ENCODE assay signal across 1 cellular context in the genomic region with DNA sequence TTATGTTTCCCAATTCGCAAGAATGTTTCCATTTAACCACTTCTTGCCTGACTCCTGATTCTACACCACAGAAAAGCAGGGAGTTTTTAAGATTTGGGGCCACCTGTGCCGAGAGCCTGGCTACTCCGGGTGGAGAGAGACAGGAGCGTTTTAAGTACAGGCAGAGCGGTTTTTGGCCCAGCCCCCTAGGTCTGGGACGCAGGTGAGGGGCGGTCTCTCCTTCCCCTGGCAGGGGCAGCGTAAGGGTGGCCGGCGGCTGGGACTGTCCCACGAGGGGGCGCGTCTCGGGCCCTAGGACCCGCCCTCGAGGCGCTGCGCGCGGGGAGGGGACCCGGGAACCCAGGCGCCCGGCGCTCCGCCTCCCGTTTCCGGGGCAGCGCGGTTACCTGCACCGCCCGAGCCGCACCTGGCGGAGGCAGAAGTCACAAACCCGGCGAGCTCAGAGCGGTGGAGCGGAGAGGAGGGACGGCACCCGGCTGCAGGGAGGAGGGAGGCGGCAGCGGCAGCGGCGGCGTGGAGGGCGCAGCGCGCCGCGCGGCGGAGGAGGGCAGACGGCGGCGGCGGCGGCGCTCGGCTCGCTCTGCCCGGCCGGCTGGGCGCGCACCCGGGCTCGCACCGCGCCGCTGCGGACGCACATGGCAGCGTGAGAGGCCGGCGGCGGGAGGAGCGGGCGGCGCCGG.
TF ChIP-seq lines count a peak whose summit lies in the region.

A gene (plus strand): TSS at position 365 of the 680 bp plus-strand sequence. CDS start 508 bp downstream, outside the sequence.

TF ChIP-seq in HepG2, 621 proteins besides CTCF, POLR2A, EP300 and RAD21 (continued from another document and continues in another):
- TF ChIP-seq, protein P1, sequence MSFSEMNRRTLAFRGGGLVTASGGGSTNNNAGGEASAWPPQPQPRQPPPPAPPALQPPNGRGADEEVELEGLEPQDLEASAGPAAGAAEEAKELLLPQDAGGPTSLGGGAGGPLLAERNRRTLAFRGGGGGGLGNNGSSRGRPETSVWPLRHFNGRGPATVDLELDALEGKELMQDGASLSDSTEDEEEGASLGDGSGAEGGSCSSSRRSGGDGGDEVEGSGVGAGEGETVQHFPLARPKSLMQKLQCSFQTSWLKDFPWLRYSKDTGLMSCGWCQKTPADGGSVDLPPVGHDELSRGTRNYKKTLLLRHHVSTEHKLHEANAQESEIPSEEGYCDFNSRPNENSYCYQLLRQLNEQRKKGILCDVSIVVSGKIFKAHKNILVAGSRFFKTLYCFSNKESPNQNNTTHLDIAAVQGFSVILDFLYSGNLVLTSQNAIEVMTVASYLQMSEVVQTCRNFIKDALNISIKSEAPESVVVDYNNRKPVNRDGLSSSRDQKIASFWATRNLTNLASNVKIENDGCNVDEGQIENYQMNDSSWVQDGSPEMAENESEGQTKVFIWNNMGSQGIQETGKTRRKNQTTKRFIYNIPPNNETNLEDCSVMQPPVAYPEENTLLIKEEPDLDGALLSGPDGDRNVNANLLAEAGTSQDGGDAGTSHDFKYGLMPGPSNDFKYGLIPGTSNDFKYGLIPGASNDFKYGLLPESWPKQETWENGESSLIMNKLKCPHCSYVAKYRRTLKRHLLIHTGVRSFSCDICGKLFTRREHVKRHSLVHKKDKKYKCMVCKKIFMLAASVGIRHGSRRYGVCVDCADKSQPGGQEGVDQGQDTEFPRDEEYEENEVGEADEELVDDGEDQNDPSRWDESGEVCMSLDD (CRISPR knock-in tag; IDR thresholded peaks at IDR 0.05; ENCODE audit: borderline replicate concordance) = no peak
- TF ChIP-seq ETV5 (CRISPR knock-in tag; IDR thresholded peaks at IDR 0.05; ENCODE audit: borderline replicate concordance) (peak; percentile 72; the same call in 1 of the 2 replicates), YEATS2 (CRISPR knock-in tag; IDR thresholded peaks at IDR 0.05; ENCODE audit: borderline replicate concordance) (no peak), ZNF207 (IDR thresholded peaks at IDR 0.05; ENCODE audit: borderline replicate concordance) (no peak), KDM2A (CRISPR knock-in tag; IDR thresholded peaks at IDR 0.05; ENCODE audit: borderline replicate concordance, low read depth) (0 out of 2 replicates have a peak, but pooled peaks have one; percentile 46), SIN3A (IDR thresholded peaks at IDR 0.05; ENCODE audit: borderline replicate concordance, low read depth, low read length) (0 out of 2 replicates have a peak, but pooled peaks have one; percentile 35), NFRKB (IDR thresholded peaks at IDR 0.05) (no peak), XRCC5 (optimal IDR thresholded peaks at IDR 0.05; ENCODE audit: low read length) (peak; percentile 38), MAFK (conservative IDR thresholded peaks at IDR 0.05 in 1 of 2, IDR thresholded peaks at IDR 0.05 in 1 of 2; ENCODE audit: low read length in 2 of 2) (no peak), ZNF234 (CRISPR knock-in tag; conservative IDR thresholded peaks at IDR 0.05) (no peak), NR2C2 (CRISPR knock-in tag; IDR thresholded peaks at IDR 0.05; ENCODE audit: borderline replicate concordance) (no peak), MED13 (CRISPR knock-in tag; IDR thresholded peaks at IDR 0.05) (no peak), ZNF331 (CRISPR knock-in tag; IDR thresholded peaks at IDR 0.05) (peak; percentile 41; the same call in 1 of the 2 replicates), ZMYM2 (CRISPR knock-in tag; IDR thresholded peaks at IDR 0.05) (0 out of 2 replicates have a peak, but pooled peaks have one; percentile 48), TBX3 (IDR thresholded peaks at IDR 0.05; ENCODE audit: borderline replicate concordance) (no peak), SKI (IDR thresholded peaks at IDR 0.05; ENCODE audit: partially characterized antibody) (peak; percentile 35), GFI1 (CRISPR knock-in tag; IDR thresholded peaks at IDR 0.05; ENCODE audit: borderline replicate concordance) (no peak), STAG1 (CRISPR knock-in tag; IDR thresholded peaks at IDR 0.05) (peak; percentile 33; the same call in 1 of the 2 replicates), NCOA1 (CRISPR knock-in tag; IDR thresholded peaks at IDR 0.05) (no peak), ESRRA (CRISPR knock-in tag; IDR thresholded peaks at IDR 0.05; ENCODE audit: low read depth) (no peak), ZNF263 (CRISPR knock-in tag; IDR thresholded peaks at IDR 0.05) (peak; percentile 81), ZNF232 (CRISPR knock-in tag; IDR thresholded peaks at IDR 0.05; ENCODE audit: borderline replicate concordance) (no peak), ZNF20 (CRISPR knock-in tag; IDR thresholded peaks at IDR 0.05) (no peak), ZNF768 (CRISPR knock-in tag; IDR thresholded peaks at IDR 0.05) (no peak; the same call in 1 of the 2 replicates), BRD4 (CRISPR knock-in tag; IDR thresholded peaks at IDR 0.05) (no peak), IKZF1 (IDR thresholded peaks at IDR 0.05) (no peak), TBX2 (CRISPR knock-in tag; IDR thresholded peaks at IDR 0.05; ENCODE audit: borderline replicate concordance) (peak; percentile 72), JUND (CRISPR knock-in tag; IDR thresholded peaks at IDR 0.05) (no peak), ZNF343 (CRISPR knock-in tag; IDR thresholded peaks at IDR 0.05) (no peak), PHB2 (IDR thresholded peaks at IDR 0.05; ENCODE audit: partially characterized antibody) (no peak), NR2F2 (IDR thresholded peaks at IDR 0.05; ENCODE audit: borderline replicate concordance, low read depth) (no peak), PCBP1 (IDR thresholded peaks at IDR 0.05; ENCODE audit: borderline replicate concordance, low read depth, low read length) (no peak), MTF2 (CRISPR knock-in tag; IDR thresholded peaks at IDR 0.05; ENCODE audit: borderline replicate concordance) (no peak)
- TF ChIP-seq, protein P2, sequence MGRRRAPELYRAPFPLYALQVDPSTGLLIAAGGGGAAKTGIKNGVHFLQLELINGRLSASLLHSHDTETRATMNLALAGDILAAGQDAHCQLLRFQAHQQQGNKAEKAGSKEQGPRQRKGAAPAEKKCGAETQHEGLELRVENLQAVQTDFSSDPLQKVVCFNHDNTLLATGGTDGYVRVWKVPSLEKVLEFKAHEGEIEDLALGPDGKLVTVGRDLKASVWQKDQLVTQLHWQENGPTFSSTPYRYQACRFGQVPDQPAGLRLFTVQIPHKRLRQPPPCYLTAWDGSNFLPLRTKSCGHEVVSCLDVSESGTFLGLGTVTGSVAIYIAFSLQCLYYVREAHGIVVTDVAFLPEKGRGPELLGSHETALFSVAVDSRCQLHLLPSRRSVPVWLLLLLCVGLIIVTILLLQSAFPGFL (CRISPR knock-in tag; IDR thresholded peaks at IDR 0.05) = no peak
- TF ChIP-seq, protein P3, sequence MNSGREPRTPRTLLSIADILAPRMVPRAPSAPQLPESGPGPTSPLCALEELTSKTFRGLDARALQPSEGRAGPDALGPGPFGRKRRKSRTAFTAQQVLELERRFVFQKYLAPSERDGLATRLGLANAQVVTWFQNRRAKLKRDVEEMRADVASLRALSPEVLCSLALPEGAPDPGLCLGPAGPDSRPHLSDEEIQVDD (CRISPR knock-in tag; IDR thresholded peaks at IDR 0.05; ENCODE audit: borderline replicate concordance) = no peak
- TF ChIP-seq, protein P4, sequence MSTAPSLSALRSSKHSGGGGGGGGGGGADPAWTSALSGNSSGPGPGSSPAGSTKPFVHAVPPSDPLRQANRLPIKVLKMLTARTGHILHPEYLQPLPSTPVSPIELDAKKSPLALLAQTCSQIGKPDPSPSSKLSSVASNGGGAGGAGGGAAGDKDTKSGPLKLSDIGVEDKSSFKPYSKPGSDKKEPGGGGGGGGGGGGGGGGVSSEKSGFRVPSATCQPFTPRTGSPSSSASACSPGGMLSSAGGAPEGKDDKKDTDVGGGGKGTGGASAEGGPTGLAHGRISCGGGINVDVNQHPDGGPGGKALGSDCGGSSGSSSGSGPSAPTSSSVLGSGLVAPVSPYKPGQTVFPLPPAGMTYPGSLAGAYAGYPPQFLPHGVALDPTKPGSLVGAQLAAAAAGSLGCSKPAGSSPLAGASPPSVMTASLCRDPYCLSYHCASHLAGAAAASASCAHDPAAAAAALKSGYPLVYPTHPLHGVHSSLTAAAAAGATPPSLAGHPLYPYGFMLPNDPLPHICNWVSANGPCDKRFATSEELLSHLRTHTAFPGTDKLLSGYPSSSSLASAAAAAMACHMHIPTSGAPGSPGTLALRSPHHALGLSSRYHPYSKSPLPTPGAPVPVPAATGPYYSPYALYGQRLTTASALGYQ (CRISPR knock-in tag; IDR thresholded peaks at IDR 0.05) = no peak
- TF ChIP-seq, protein P5, sequence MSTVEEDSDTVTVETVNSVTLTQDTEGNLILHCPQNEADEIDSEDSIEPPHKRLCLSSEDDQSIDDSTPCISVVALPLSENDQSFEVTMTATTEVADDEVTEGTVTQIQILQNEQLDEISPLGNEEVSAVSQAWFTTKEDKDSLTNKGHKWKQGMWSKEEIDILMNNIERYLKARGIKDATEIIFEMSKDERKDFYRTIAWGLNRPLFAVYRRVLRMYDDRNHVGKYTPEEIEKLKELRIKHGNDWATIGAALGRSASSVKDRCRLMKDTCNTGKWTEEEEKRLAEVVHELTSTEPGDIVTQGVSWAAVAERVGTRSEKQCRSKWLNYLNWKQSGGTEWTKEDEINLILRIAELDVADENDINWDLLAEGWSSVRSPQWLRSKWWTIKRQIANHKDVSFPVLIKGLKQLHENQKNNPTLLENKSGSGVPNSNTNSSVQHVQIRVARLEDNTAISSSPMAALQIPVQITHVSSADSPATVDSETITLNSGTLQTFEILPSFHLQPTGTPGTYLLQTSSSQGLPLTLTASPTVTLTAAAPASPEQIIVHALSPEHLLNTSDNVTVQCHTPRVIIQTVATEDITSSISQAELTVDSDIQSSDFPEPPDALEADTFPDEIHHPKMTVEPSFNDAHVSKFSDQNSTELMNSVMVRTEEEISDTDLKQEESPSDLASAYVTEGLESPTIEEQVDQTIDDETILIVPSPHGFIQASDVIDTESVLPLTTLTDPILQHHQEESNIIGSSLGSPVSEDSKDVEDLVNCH (CRISPR knock-in tag; IDR thresholded peaks at IDR 0.05) = no peak
- TF ChIP-seq, protein P6, sequence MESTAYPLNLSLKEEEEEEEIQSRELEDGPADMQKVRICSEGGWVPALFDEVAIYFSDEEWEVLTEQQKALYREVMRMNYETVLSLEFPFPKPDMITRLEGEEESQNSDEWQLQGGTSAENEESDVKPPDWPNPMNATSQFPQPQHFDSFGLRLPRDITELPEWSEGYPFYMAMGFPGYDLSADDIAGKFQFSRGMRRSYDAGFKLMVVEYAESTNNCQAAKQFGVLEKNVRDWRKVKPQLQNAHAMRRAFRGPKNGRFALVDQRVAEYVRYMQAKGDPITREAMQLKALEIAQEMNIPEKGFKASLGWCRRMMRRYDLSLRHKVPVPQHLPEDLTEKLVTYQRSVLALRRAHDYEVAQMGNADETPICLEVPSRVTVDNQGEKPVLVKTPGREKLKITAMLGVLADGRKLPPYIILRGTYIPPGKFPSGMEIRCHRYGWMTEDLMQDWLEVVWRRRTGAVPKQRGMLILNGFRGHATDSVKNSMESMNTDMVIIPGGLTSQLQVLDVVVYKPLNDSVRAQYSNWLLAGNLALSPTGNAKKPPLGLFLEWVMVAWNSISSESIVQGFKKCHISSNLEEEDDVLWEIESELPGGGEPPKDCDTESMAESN (CRISPR knock-in tag; conservative IDR thresholded peaks at IDR 0.05) = peak; percentile 81
- TF ChIP-seq, protein P7, sequence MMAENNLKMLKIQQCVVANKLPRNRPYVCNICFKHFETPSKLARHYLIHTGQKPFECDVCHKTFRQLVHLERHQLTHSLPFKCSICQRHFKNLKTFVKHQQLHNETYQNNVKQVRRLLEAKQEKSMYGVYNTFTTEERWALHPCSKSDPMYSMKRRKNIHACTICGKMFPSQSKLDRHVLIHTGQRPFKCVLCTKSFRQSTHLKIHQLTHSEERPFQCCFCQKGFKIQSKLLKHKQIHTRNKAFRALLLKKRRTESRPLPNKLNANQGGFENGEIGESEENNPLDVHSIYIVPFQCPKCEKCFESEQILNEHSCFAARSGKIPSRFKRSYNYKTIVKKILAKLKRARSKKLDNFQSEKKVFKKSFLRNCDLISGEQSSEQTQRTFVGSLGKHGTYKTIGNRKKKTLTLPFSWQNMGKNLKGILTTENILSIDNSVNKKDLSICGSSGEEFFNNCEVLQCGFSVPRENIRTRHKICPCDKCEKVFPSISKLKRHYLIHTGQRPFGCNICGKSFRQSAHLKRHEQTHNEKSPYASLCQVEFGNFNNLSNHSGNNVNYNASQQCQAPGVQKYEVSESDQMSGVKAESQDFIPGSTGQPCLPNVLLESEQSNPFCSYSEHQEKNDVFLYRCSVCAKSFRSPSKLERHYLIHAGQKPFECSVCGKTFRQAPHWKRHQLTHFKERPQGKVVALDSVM (CRISPR knock-in tag; IDR thresholded peaks at IDR 0.05) = no peak
- TF ChIP-seq, protein P8, sequence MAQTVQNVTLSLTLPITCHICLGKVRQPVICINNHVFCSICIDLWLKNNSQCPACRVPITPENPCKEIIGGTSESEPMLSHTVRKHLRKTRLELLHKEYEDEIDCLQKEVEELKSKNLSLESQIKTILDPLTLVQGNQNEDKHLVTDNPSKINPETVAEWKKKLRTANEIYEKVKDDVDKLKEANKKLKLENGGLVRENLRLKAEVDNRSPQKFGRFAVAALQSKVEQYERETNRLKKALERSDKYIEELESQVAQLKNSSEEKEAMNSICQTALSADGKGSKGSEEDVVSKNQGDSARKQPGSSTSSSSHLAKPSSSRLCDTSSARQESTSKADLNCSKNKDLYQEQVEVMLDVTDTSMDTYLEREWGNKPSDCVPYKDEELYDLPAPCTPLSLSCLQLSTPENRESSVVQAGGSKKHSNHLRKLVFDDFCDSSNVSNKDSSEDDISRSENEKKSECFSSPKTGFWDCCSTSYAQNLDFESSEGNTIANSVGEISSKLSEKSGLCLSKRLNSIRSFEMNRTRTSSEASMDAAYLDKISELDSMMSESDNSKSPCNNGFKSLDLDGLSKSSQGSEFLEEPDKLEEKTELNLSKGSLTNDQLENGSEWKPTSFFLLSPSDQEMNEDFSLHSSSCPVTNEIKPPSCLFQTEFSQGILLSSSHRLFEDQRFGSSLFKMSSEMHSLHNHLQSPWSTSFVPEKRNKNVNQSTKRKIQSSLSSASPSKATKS (CRISPR knock-in tag; IDR thresholded peaks at IDR 0.05) = no peak
- TF ChIP-seq, protein P9, sequence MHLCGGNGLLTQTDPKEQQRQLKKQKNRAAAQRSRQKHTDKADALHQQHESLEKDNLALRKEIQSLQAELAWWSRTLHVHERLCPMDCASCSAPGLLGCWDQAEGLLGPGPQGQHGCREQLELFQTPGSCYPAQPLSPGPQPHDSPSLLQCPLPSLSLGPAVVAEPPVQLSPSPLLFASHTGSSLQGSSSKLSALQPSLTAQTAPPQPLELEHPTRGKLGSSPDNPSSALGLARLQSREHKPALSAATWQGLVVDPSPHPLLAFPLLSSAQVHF (CRISPR knock-in tag; IDR thresholded peaks at IDR 0.05) = no peak
